Comparison of ENCODE assay signal across 8 cellular contexts in genomic region chr17:63842540-63843386, GRCh38. TPM values are rescaled to one million over a fixed set of nuclear protein-coding genes. Genes with fewer than 3 reads are reported as not detected.
DNase-seq lines count a peak whose midpoint lies in the region; ATAC-seq and TF ChIP-seq lines count a peak whose summit lies in the region.

Gene SMARCD2, minus strand, starts transcription at chr17:63842685. Its CDS starts 11 bp downstream, at chr17:63842674.

- TF ChIP-seq CTCF in GM13976 (IDR thresholded peaks at IDR 0.05; ENCODE audit: borderline replicate concordance, control extremely low read depth, extremely low read depth, insufficient read depth, missing control alignments), result no peak
- TF ChIP-seq CTCF in progenitor cell of endocrine pancreas (IDR thresholded peaks at IDR 0.05; ENCODE audit: unreplicated experiment), result no peak

- ATAC-seq in HG02884 (IDR thresholded peaks at IDR 0.05; ENCODE audit: unreplicated experiment) (peak; percentile 72), left cardiac atrium (peak; percentile 87 to 90)

- in situ Hi-C loops in GM13976 (cut with MboI; ENCODE audit: low sequenced_read_pairs, unreplicated experiment), result no loop called here

- peak within 1 kb of the TSS; percentile 95 for H3K27ac Mint-ChIP-seq in progenitor cell of endocrine pancreas

- intact Hi-C loops in T-helper 1 cell treated with Interleukin-12 subunit alpha and Interleukin-12 subunit beta and Interleukin-4 antibody, amounts not matched to agents 30 ng/mL and 1 ng/mL, for 36 hours (cut with micrococcal nuclease), result loop anchor here (1.0 to 10.0 kb wide), 12 partner anchors 15 to 1132 kb away; partner anchors contain the start of genes CCDC47, CEP95, DCAF7 and DDX5
- intact Hi-C loops in left cardiac atrium (cut with DNase I), result no loop called here

- peaks cover 22% of the 10 kb centered on the region for H3K4me1 Mint-ChIP-seq in progenitor cell of endocrine pancreas (ENCODE audit: low read depth)

- DNase-seq in GM13976 (ENCODE audit: low spot score) (peak; percentile 98), NCI-H146 treated with DMSO at 0.1 percent for 48 hours (lab: John Stamatoyannopoulos, UW; ENCODE audit: unreplicated experiment) (peak; percentile 93), amniotic stem cell (lab: John Stamatoyannopoulos, UW) (peak; percentile 97), left cardiac atrium (peak; percentile 99), progenitor cell of endocrine pancreas (ENCODE audit: low spot score, unreplicated experiment) (peak; percentile 95), ureter (ENCODE audit: low spot score) (peak; percentile 99)

- no peaks in the 10 kb centered on the region for H3K9me3 Mint-ChIP-seq in progenitor cell of endocrine pancreas (ENCODE audit: low read depth)

- peaks cover 16% of the 10 kb centered on the region for H3K27me3 Mint-ChIP-seq in progenitor cell of endocrine pancreas

- no peaks in the 10 kb centered on the region for H3K36me3 Mint-ChIP-seq in progenitor cell of endocrine pancreas (ENCODE audit: insufficient read depth)

- peak within 1 kb of the TSS; percentile 96 for H3K4me3 Mint-ChIP-seq in progenitor cell of endocrine pancreas (ENCODE audit: low read depth)

RNA-seq across cellular contexts. Expression of gene SMARCD2, which starts in this region (rescaled TPM):
- total RNA-seq in T-helper 1 cell treated with Interleukin-12 subunit alpha and Interleukin-12 subunit beta and Interleukin-4 antibody, amounts not matched to agents 30 ng/mL and 1 ng/mL, for 36 hours, result 137 and 143 TPM in 2 replicates
- total RNA-seq in left cardiac atrium, result 10 to 100 TPM; 33.9 to 37.1 TPM
- total RNA-seq in progenitor cell of endocrine pancreas, result 61.6 and 63.8 TPM in 2 replicates
- total RNA-seq in ureter, result 90.6 TPM

Comparison
In these comparisons a context has a peak if more than half of its experiments do, and no peak if none do; other contexts are left out.
1. Peak in every context shown above with its lines: DNase-seq and ATAC-seq.